In genomic region chr11:105449100-105449734, GRCh38 we compare ENCODE assay signal across 22 cellular contexts.
DNase-seq lines count a peak whose midpoint lies in the region; ATAC-seq, FAIRE-seq and TF ChIP-seq lines count a peak whose summit lies in the region.
"Had no signal": no experiment of that assay in that cellular context is flagged by ENCODE, and none has a peak within 500 bp of the region (broad histone marks: within the 10 kb centered on the region; RNA-seq: fewer than 3 reads in every experiment).

No MANE protein-coding gene starts in this region.

- ATAC-seq in Panc1: peak; percentile 48; the same call in 1 of the 2 replicates
- ATAC-seq in stimulated activated memory B cell treated with anti-CD40 and anti-IgM and Interleukin-4, amounts not matched to agents 10 μg/mL and 1 μg/mL and 100 μg/mL, for 72 hours: peak; percentile 51

- intact Hi-C loops in Panc1 (cut with micrococcal nuclease; ENCODE audit: unreplicated experiment): no loop called here

- H3K27me3 ChIP-seq in Panc1 (ENCODE audit: control insufficient read depth, insufficient read depth, low read length) (no peaks in the 10 kb centered on the region), bronchial epithelial cell (ENCODE audit: control insufficient read depth, insufficient read depth, low read length) (no peaks in the 10 kb centered on the region)
- H3K27me3 ChIP-seq: MG63, SJSA1 had no signal

- H3K4me3 ChIP-seq in Panc1 (ENCODE audit: low read depth in 2 of 2, low read length in 2 of 2) (no peak overlapping the region), bronchial epithelial cell (ENCODE audit: low read depth, low read length) (no peak overlapping the region)
- H3K4me3 ChIP-seq: MG63, SJSA1 had no signal

- peak; percentile 40 for FAIRE-seq in bronchial epithelial cell (lab: Jason Lieb, UNC)
- FAIRE-seq: GM12892, GM18507 had no signal

- H3K9me3 ChIP-seq in Panc1 (ENCODE audit: control insufficient read depth, insufficient read depth, low read depth, low read length): peaks cover 25% of the 10 kb centered on the region
- H3K9me3 ChIP-seq: SJSA1 had no signal

- CTCF ChIA-PET in Panc1 (lab: Charles Lee): no interaction called here

- in situ Hi-C loops in Panc1 (cut with HindIII; ENCODE audit: low pct_unique_long_range_greater_than_20kb, low sequenced_read_pairs): no loop called here

- POLR2A ChIA-PET in Panc1 (lab: Charles Lee): no interaction called here

- peak overlapping the region; percentile 26 for H3K27ac ChIP-seq in C4-2B
- H3K27ac ChIP-seq in Panc1 (ENCODE audit: low read length): no peak overlapping the region
- H3K27ac ChIP-seq: SJSA1 had no signal

- H3K4me3 Mint-ChIP-seq in stimulated activated memory B cell treated with anti-CD40 and anti-IgM and Interleukin-4, amounts not matched to agents 10 μg/mL and 1 μg/mL and 100 μg/mL, for 72 hours: no peak overlapping the region
- no peak overlapping the region for H3K4me3 Mint-ChIP-seq in glutamatergic neuron (ENCODE audit: unreplicated experiment)
- H3K4me3 Mint-ChIP-seq: CD4-positive, CD25-positive, alpha-beta regulatory T cell had no signal

- no peaks in the 10 kb centered on the region for H3K4me1 ChIP-seq in Panc1 (ENCODE audit: control insufficient read depth, insufficient read depth, low read length)
- H3K4me1 ChIP-seq: Caco-2, SJSA1 had no signal

- TF ChIP-seq CTCF in C4-2B (conservative IDR thresholded peaks at IDR 0.05) (no peak), Panc1 (IDR thresholded peaks at IDR 0.05) (no peak), bronchial epithelial cell (IDR thresholded peaks at IDR 0.05; ENCODE audit: insufficient read depth, low read length, severe bottlenecking) (no peak), glutamatergic neuron (IDR thresholded peaks at IDR 0.05; ENCODE audit: partially characterized antibody, unreplicated experiment) (no peak)

- no peaks in the 10 kb centered on the region for H3K36me3 Mint-ChIP-seq in stimulated activated memory B cell treated with anti-CD40 and anti-IgM and Interleukin-4, amounts not matched to agents 10 μg/mL and 1 μg/mL and 100 μg/mL, for 72 hours
- no peaks in the 10 kb centered on the region for H3K36me3 Mint-ChIP-seq in glutamatergic neuron (ENCODE audit: unreplicated experiment)
- H3K36me3 Mint-ChIP-seq: CD4-positive, CD25-positive, alpha-beta regulatory T cell had no signal

- H3K27me3 Mint-ChIP-seq in stimulated activated memory B cell treated with anti-CD40 and anti-IgM and Interleukin-4, amounts not matched to agents 10 μg/mL and 1 μg/mL and 100 μg/mL, for 72 hours: no peaks in the 10 kb centered on the region
- H3K27me3 Mint-ChIP-seq in glutamatergic neuron (ENCODE audit: unreplicated experiment): no peaks in the 10 kb centered on the region
- H3K27me3 Mint-ChIP-seq: CD4-positive, CD25-positive, alpha-beta regulatory T cell had no signal

- H3K9me3 Mint-ChIP-seq in stimulated activated memory B cell treated with anti-CD40 and anti-IgM and Interleukin-4, amounts not matched to agents 10 μg/mL and 1 μg/mL and 100 μg/mL, for 72 hours: peaks cover 12% of the 10 kb centered on the region
- H3K9me3 Mint-ChIP-seq in glutamatergic neuron (ENCODE audit: unreplicated experiment): no peaks in the 10 kb centered on the region

- H3K36me3 ChIP-seq in Panc1 (ENCODE audit: control insufficient read depth, insufficient read depth, low read length) (no peaks in the 10 kb centered on the region), bronchial epithelial cell (ENCODE audit: control insufficient read depth, insufficient read depth, low read length) (no peaks in the 10 kb centered on the region)
- H3K36me3 ChIP-seq: MG63, SJSA1 had no signal

- no TSS peak for BruUV-seq in Panc1 (replicated peaks; lab: Mats Ljungman, UMichigan)

- DNase-seq in Panc1 (ENCODE audit: low read depth, low spot score) (no peak), bronchial epithelial cell (ENCODE audit: low read depth) (no peak), hypothalamus (lab: John Stamatoyannopoulos, UW) (no peak), NCI-H510A (lab: John Stamatoyannopoulos, UW) (no peak), NCI-H187 treated with DMSO at 0.1 percent for 48 hours (lab: John Stamatoyannopoulos, UW) (no peak), glutamatergic neuron (no peak)
- DNase-seq: 8988T; Caco-2; CD4-positive, CD25-positive, alpha-beta regulatory T cell; DMS79; GOT3; Kasumi-1; MG63; NCI-H1105; NCI-H2081 treated with DMSO at 0.1 percent for 48 hours; NCI-H446 treated with DMSO at 0.1 percent for 48 hours; OCI-M1 had no signal

- H3K4me1 Mint-ChIP-seq in stimulated activated memory B cell treated with anti-CD40 and anti-IgM and Interleukin-4, amounts not matched to agents 10 μg/mL and 1 μg/mL and 100 μg/mL, for 72 hours: no peaks in the 10 kb centered on the region
- H3K4me1 Mint-ChIP-seq in glutamatergic neuron (ENCODE audit: low read depth, unreplicated experiment): no peaks in the 10 kb centered on the region
- H3K4me1 Mint-ChIP-seq: CD4-positive, CD25-positive, alpha-beta regulatory T cell had no signal

- H3K27ac Mint-ChIP-seq in stimulated activated memory B cell treated with anti-CD40 and anti-IgM and Interleukin-4, amounts not matched to agents 10 μg/mL and 1 μg/mL and 100 μg/mL, for 72 hours: no peak overlapping the region
- H3K27ac Mint-ChIP-seq in glutamatergic neuron (ENCODE audit: unreplicated experiment): no peak overlapping the region
- H3K27ac Mint-ChIP-seq: CD4-positive, CD25-positive, alpha-beta regulatory T cell had no signal
